ENCODE assay signal across 27 cellular contexts in the genomic region with DNA sequence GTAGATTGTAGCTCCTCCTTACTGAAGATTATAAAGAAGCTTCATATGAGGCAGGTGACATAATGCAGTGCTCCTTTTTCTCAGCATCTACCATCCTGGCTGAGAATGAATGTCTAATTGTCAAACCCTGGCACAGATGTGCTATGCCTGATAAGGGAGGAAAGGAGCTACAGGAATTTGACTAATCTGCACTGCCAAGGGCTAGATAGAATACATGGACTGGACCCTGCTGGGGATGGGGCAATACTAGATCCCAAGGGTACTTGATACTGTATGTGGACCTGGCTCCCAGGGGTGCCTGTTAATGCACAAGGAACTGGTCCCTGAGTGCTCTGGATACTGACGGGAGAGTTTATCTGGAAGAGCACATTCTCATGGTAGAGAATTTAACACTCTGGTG.
A peak's percentile ranks its signal among the peaks of the same experiment; 100 is the strongest.
DNase-seq lines count a peak whose midpoint lies in the region; ATAC-seq, FAIRE-seq and TF ChIP-seq lines count a peak whose summit lies in the region.
"Had no signal": no experiment of that assay in that cellular context is flagged by ENCODE, and none has a peak within 500 bp of the region (broad histone marks: within the 10 kb centered on the region; RNA-seq: fewer than 3 reads in every experiment).

No MANE protein-coding gene starts in this region.

- H4K8ac ChIP-seq in H1 (ENCODE audit: extremely low read depth, insufficient read depth, low read length): no peak overlapping the region

- H3K4me1 Mint-ChIP-seq in neural crest cell: no peaks in the 10 kb centered on the region
- no peaks in the 10 kb centered on the region for H3K4me1 Mint-ChIP-seq in activated naive CD8-positive, alpha-beta T cell treated with anti-CD3 and anti-CD28 coated beads, Interleukin-2, amount 50 U/mL, for 24 hours
- no peaks in the 10 kb centered on the region for H3K4me1 Mint-ChIP-seq in stimulated activated memory B cell treated with anti-CD40 and anti-IgM and Interleukin-4, amounts not matched to agents 10 μg/mL and 1 μg/mL and 100 μg/mL, for 72 hours
- H3K4me1 Mint-ChIP-seq: CD4-positive, CD25-positive, alpha-beta regulatory T cell had no signal

- no peaks in the 10 kb centered on the region for H3K27me3 Mint-ChIP-seq in neural crest cell (ENCODE audit: low read depth)
- peaks cover 2% of the 10 kb centered on the region for H3K27me3 Mint-ChIP-seq in activated naive CD8-positive, alpha-beta T cell treated with anti-CD3 and anti-CD28 coated beads, Interleukin-2, amount 50 U/mL, for 24 hours
- no peaks in the 10 kb centered on the region for H3K27me3 Mint-ChIP-seq in stimulated activated memory B cell treated with anti-CD40 and anti-IgM and Interleukin-4, amounts not matched to agents 10 μg/mL and 1 μg/mL and 100 μg/mL, for 72 hours
- H3K27me3 Mint-ChIP-seq: brain had no signal

- no peaks in the 10 kb centered on the region for H3K79me2 ChIP-seq in H1 (ENCODE audit: control insufficient read depth in 1 of 2, insufficient read depth in 2 of 2, low read length in 2 of 2)

- no peak for FAIRE-seq in H1 (lab: Jason Lieb, UNC)
- FAIRE-seq: GM18507, RCC 7860 had no signal

- peaks cover 3% of the 10 kb centered on the region for H3K36me3 Mint-ChIP-seq in neural crest cell (ENCODE audit: low read depth)
- no peaks in the 10 kb centered on the region for H3K36me3 Mint-ChIP-seq in activated naive CD8-positive, alpha-beta T cell treated with anti-CD3 and anti-CD28 coated beads, Interleukin-2, amount 50 U/mL, for 24 hours (ENCODE audit: low read depth)
- H3K36me3 Mint-ChIP-seq in stimulated activated memory B cell treated with anti-CD40 and anti-IgM and Interleukin-4, amounts not matched to agents 10 μg/mL and 1 μg/mL and 100 μg/mL, for 72 hours: no peaks in the 10 kb centered on the region
- H3K36me3 Mint-ChIP-seq: activated CD4-positive, alpha-beta memory T cell treated with anti-CD3 and anti-CD28 coated beads for 36 hours; brain; CD4-positive, CD25-positive, alpha-beta regulatory T cell had no signal

- ATAC-seq in activated naive CD8-positive, alpha-beta T cell treated with anti-CD3 and anti-CD28 coated beads, Interleukin-2, amount 50 U/mL, for 24 hours: no peak
- ATAC-seq in stimulated activated memory B cell treated with anti-CD40 and anti-IgM and Interleukin-4, amounts not matched to agents 10 μg/mL and 1 μg/mL and 100 μg/mL, for 72 hours: no peak
- ATAC-seq: activated CD4-positive, CD25-positive, alpha-beta regulatory T cell treated with anti-CD3 and anti-CD28 coated beads, Interleukin-2, amount 50 U/mL, for 24 hours; gastrocnemius medialis; left cardiac atrium had no signal

- H3K4me3 ChIP-seq in H1 (ENCODE audit: extremely low read depth in 1 of 4, insufficient read depth in 2 of 4, low read depth in 3 of 4, low read length in 4 of 4): no peak overlapping the region
- H3K4me3 ChIP-seq: dorsolateral prefrontal cortex, gastrocnemius medialis, ovary, skin epidermis had no signal

- TF ChIP-seq EP300 in H1 (IDR thresholded peaks at IDR 0.05; ENCODE audit: borderline replicate concordance in 1 of 2, low read depth in 2 of 2, low read length in 2 of 2): no peak

- H3K9me3 Mint-ChIP-seq in neural crest cell: peaks cover 7% of the 10 kb centered on the region
- peaks cover 5% of the 10 kb centered on the region for H3K9me3 Mint-ChIP-seq in activated naive CD8-positive, alpha-beta T cell treated with anti-CD3 and anti-CD28 coated beads, Interleukin-2, amount 50 U/mL, for 24 hours
- peaks cover 3% of the 10 kb centered on the region for H3K9me3 Mint-ChIP-seq in stimulated activated memory B cell treated with anti-CD40 and anti-IgM and Interleukin-4, amounts not matched to agents 10 μg/mL and 1 μg/mL and 100 μg/mL, for 72 hours
- H3K9me3 Mint-ChIP-seq: H9 had no signal

- peak overlapping the region; percentile 46 for H3K27ac Mint-ChIP-seq in neural crest cell (ENCODE audit: unreplicated experiment)
- H3K27ac Mint-ChIP-seq in activated naive CD8-positive, alpha-beta T cell treated with anti-CD3 and anti-CD28 coated beads, Interleukin-2, amount 50 U/mL, for 24 hours: no peak overlapping the region
- H3K27ac Mint-ChIP-seq in stimulated activated memory B cell treated with anti-CD40 and anti-IgM and Interleukin-4, amounts not matched to agents 10 μg/mL and 1 μg/mL and 100 μg/mL, for 72 hours: no peak overlapping the region
- H3K27ac Mint-ChIP-seq: activated CD4-positive, alpha-beta memory T cell treated with anti-CD3 and anti-CD28 coated beads for 36 hours; brain; CD4-positive, CD25-positive, alpha-beta regulatory T cell; H9; nephron progenitor cell had no signal

- CTCF ChIA-PET in H1 (lab: Charles Lee; ENCODE audit: partially characterized antibody): interaction anchor here (0.9 to 2.1 kb wide), 3 partner anchors 9 to 13 kb away, joined by 3 to 7 read pairs (median 5); no protein-coding TSS in a partner anchor

- no peaks in the 10 kb centered on the region for H3K36me3 ChIP-seq in H1 (ENCODE audit: control insufficient read depth in 2 of 4, insufficient read depth in 4 of 4, low read length in 3 of 4)
- H3K36me3 ChIP-seq: gastrocnemius medialis, ovary had no signal

- 94% methylated on average over 1 of the region's 1 CpG; no CpG with 5 or more reads in 1 of the 2 experiments for WGBS in H1 (ENCODE audit: extremely low coverage in 1 of 2, insufficient coverage in 1 of 2, insufficient read length in 1 of 2, insufficient replicate concordance in 2 of 2, low coverage in 1 of 2, low lambda C conversion rate in 2 of 2, missing lambda C conversion rate in 1 of 2), 2 experiments

- H3K14ac ChIP-seq in H1 (ENCODE audit: insufficient read length): no peak overlapping the region

- H2AFZ ChIP-seq in H1 (ENCODE audit: low read length): no peak overlapping the region

- H3K4me2 ChIP-seq in H1 (ENCODE audit: insufficient read depth in 1 of 2, low read depth in 2 of 2, low read length in 2 of 2): no peak overlapping the region
- H3K4me2 ChIP-seq: KMS-11 had no signal

- peaks cover 2% of the 10 kb centered on the region; the same call in 1 of the 2 replicates for H3K23me2 ChIP-seq in H1 (ENCODE audit: low read depth, low read length)

- H3K18ac ChIP-seq in H1 (ENCODE audit: extremely low read depth, low read length): no peak overlapping the region

- DNase-seq in NCI-H82 (lab: John Stamatoyannopoulos, UW) (peak; percentile 7), NCI-H82 treated with DMSO at 0.1 percent for 48 hours (lab: John Stamatoyannopoulos, UW; ENCODE audit: unreplicated experiment) (no peak), SK-N-DZ (ENCODE audit: low spot score) (peak; percentile 34), H1 (ENCODE audit: low read depth in 1 of 2, low spot score in 2 of 2) (no peak), neural crest cell (ENCODE audit: low read depth, low spot score) (no peak), mucosa of gallbladder (ENCODE audit: low spot score) (no peak)
- no peak for DNase-seq in activated naive CD8-positive, alpha-beta T cell treated with anti-CD3 and anti-CD28 coated beads, Interleukin-2, amount 50 U/mL, for 24 hours
- DNase-seq: activated CD4-positive, alpha-beta memory T cell treated with anti-CD3 and anti-CD28 coated beads for 36 hours; activated naive CD4-positive, alpha-beta T cell; CD4-positive, CD25-positive, alpha-beta regulatory T cell; dorsolateral prefrontal cortex; gastrocnemius medialis; H9; left cardiac atrium; NCI-H2029; NCI-H345; nephron progenitor cell; ovary; SHP77 treated with DMSO at 0.1 percent for 48 hours; stimulated activated naive CD4-positive, alpha-beta T cell treated with Interleukin-2 at 50 U/mL for 16 hours had no signal

- TF ChIP-seq CTCF in H1 (IDR thresholded peaks at IDR 0.05; ENCODE audit: control extremely low read depth in 1 of 3, insufficient read depth in 1 of 3, low read depth in 1 of 3, low read length in 3 of 3) (no peak), neural crest cell (conservative IDR thresholded peaks at IDR 0.05) (no peak)

- no peak overlapping the region for H2BK15ac ChIP-seq in H1 (ENCODE audit: low read length)

- H3K56ac ChIP-seq in H1 (replicated peaks; ENCODE audit: insufficient read length, low read depth, low read length): no peak overlapping the region

- H2BK5ac ChIP-seq in H1 (ENCODE audit: low read depth, low read length): no peak overlapping the region

- no peaks in the 10 kb centered on the region for H3K9me3 ChIP-seq in H1 (ENCODE audit: insufficient read depth in 2 of 2, low read depth in 1 of 2, low read length in 1 of 2)
- H3K9me3 ChIP-seq: gastrocnemius medialis, ovary had no signal

- H2BK12ac ChIP-seq in H1 (ENCODE audit: low read depth, low read length): no peak overlapping the region

- H3K23ac ChIP-seq in H1 (ENCODE audit: insufficient read length): no peak overlapping the region

- POLR2A ChIA-PET in H1 (lab: Charles Lee; ENCODE audit: partially characterized antibody): no interaction called here

- H3K4ac ChIP-seq in H1 (replicated peaks; ENCODE audit: insufficient read length, low read depth, low read length): no peak overlapping the region

- no peaks in the 10 kb centered on the region for H3K4me1 ChIP-seq in H1 (replicated peaks in 1 of 4; ENCODE audit: control insufficient read depth in 3 of 4, insufficient read depth in 4 of 4, low read length in 3 of 4)
- H3K4me1 ChIP-seq: gastrocnemius medialis had no signal

- H3K79me1 ChIP-seq in H1 (ENCODE audit: low read depth, low read length): no peaks in the 10 kb centered on the region

- TF ChIP-seq POLR2A in H1 (IDR thresholded peaks at IDR 0.05; ENCODE audit: control extremely low read depth in 1 of 2, low read depth in 2 of 2, low read length in 2 of 2): no peak

- H4K91ac ChIP-seq in H1 (replicated peaks; ENCODE audit: insufficient read length, low read length): no peak overlapping the region

- H4K5ac ChIP-seq in H1 (ENCODE audit: insufficient read length, low read depth, low read length): no peak overlapping the region

- H3K4me3 Mint-ChIP-seq in neural crest cell: no peak overlapping the region
- no peak overlapping the region for H3K4me3 Mint-ChIP-seq in activated naive CD8-positive, alpha-beta T cell treated with anti-CD3 and anti-CD28 coated beads, Interleukin-2, amount 50 U/mL, for 24 hours
- H3K4me3 Mint-ChIP-seq in stimulated activated memory B cell treated with anti-CD40 and anti-IgM and Interleukin-4, amounts not matched to agents 10 μg/mL and 1 μg/mL and 100 μg/mL, for 72 hours: no peak overlapping the region
- H3K4me3 Mint-ChIP-seq: activated CD4-positive, alpha-beta memory T cell treated with anti-CD3 and anti-CD28 coated beads for 36 hours; brain; CD4-positive, CD25-positive, alpha-beta regulatory T cell; H9; nephron progenitor cell had no signal

- H2BK120ac ChIP-seq in H1 (replicated peaks; ENCODE audit: low read depth, low read length): no peak overlapping the region

- H3K27ac ChIP-seq in H1 (ENCODE audit: low read depth, low read length): no peak overlapping the region
- H3K27ac ChIP-seq: dorsolateral prefrontal cortex, gastrocnemius medialis, KMS-11, ovary, skin epidermis had no signal

- H2AK5ac ChIP-seq in H1 (ENCODE audit: low read depth, low read length): no peak overlapping the region

- no peak overlapping the region for H3K9ac ChIP-seq in H1 (replicated peaks in 1 of 4; ENCODE audit: extremely low read depth in 1 of 4, low read depth in 3 of 4, low read length in 3 of 4)
- H3K9ac ChIP-seq: KMS-11 had no signal

- no peak overlapping the region for H2BK20ac ChIP-seq in H1 (ENCODE audit: low read length)

- H3K27me3 ChIP-seq in H1 (replicated peaks in 1 of 4; ENCODE audit: control insufficient read depth in 3 of 4, extremely low read depth in 1 of 4, insufficient read depth in 3 of 4, low read length in 3 of 4): no peaks in the 10 kb centered on the region
- H3K27me3 ChIP-seq: dorsolateral prefrontal cortex, gastrocnemius medialis, ovary had no signal

- TF ChIP-seq RAD21 in H1 (IDR thresholded peaks at IDR 0.05 in 1 of 2, conservative IDR thresholded peaks at IDR 0.05 in 1 of 2; ENCODE audit: low read depth in 2 of 2, low read length in 2 of 2): no peak

- no peaks in the 10 kb centered on the region for H4K20me1 ChIP-seq in H1 (replicated peaks in 1 of 2; ENCODE audit: control insufficient read depth in 1 of 2, insufficient read depth in 2 of 2, low read length in 2 of 2)

Comparison
In these comparisons a context has a peak if more than half of its experiments do, and no peak if none do; other contexts are left out.
1. DNase-seq: peak in NCI-H82 (single experiment) and SK-N-DZ (single experiment); none in NCI-H82 treated with DMSO at 0.1 percent for 48 hours (single experiment), H1 (0 of 2), neural crest cell (single experiment), activated naive CD8-positive, alpha-beta T cell treated with anti-CD3 and anti-CD28 coated beads, Interleukin-2, amount 50 U/mL, for 24 hours (single experiment) and mucosa of gallbladder (single experiment).